Comparison of ENCODE assay signal across 15 cellular contexts in genomic region chr14:34640826-34641225, GRCh38. TPM values are rescaled to one million over a fixed set of nuclear protein-coding genes. Genes with fewer than 3 reads are reported as not detected.
DNase-seq lines count a peak whose midpoint lies in the region; ATAC-seq and TF ChIP-seq lines count a peak whose summit lies in the region.
"Had no signal": no experiment of that assay in that cellular context is flagged by ENCODE, and none has a peak within 500 bp of the region (broad histone marks: within the 10 kb centered on the region; RNA-seq: fewer than 3 reads in every experiment).

No MANE protein-coding gene starts in this region.

- H3K9ac ChIP-seq in HCT116 (ENCODE audit: low read length) (no peak overlapping the region), trophoblast cell (ENCODE audit: low read length) (no peak overlapping the region)
- H3K9ac ChIP-seq: BLaER1 treated with 17β-estradiol and CSF1 and Interleukin-3, amounts not matched to agents 10 nM and 100 nM; GM23248 had no signal

- no peak overlapping the region for H2AK5ac ChIP-seq in trophoblast cell (ENCODE audit: low read length)

- POLR2A ChIA-PET in HCT116 (lab: Charles Lee) = no interaction called here

- peaks cover 2% of the 10 kb centered on the region for H3K79me1 ChIP-seq in trophoblast cell (ENCODE audit: low read length)

- DNase-seq in HCT116 (ENCODE audit: low read depth, low spot score) = no peak
- DNase-seq in ascending aorta (ENCODE audit: low spot score in 2 of 2) = no peak
- peak; percentile 45 for DNase-seq in left kidney (ENCODE audit: low read depth, low spot score)
- DNase-seq in trophoblast cell = no peak
- no peak for DNase-seq in testis
- DNase-seq in NOMO-1 (lab: John Stamatoyannopoulos, UW; ENCODE audit: unreplicated experiment in 2 of 2) = no peak
- DNase-seq in iPS-NIHi7 (ENCODE audit: extremely low spot score) = no peak
- DNase-seq: 8988T; AML-193; CD4-positive, CD25-positive, alpha-beta regulatory T cell; DMS 273 treated with DMSO at 0.1 percent for 48 hours; GM23248; H7 had no signal

- no peak overlapping the region for H3K18ac ChIP-seq in trophoblast cell (ENCODE audit: low read length)

- no peak overlapping the region for H2BK120ac ChIP-seq in trophoblast cell (ENCODE audit: insufficient read depth, low read length, poor library complexity)

- H3K14ac ChIP-seq in trophoblast cell (ENCODE audit: low read length) = no peak overlapping the region

- peaks cover 0 to 15% of the 10 kb centered on the region in 2 experiments; a peak in 2 of 4 replicates for H3K4me1 ChIP-seq in HCT116 (ENCODE audit: control insufficient read depth in 1 of 2, insufficient read depth in 2 of 2, low read length in 2 of 2)
- peaks cover 0 to 4% of the 10 kb centered on the region in 2 donors for H3K4me1 ChIP-seq in ascending aorta
- H3K4me1 ChIP-seq in trophoblast cell (ENCODE audit: control insufficient read depth in 1 of 2, insufficient read depth in 2 of 2, low read length in 2 of 2) = peaks cover 2% of the 10 kb centered on the region in 2 experiments
- H3K4me1 ChIP-seq in testis = no peaks in the 10 kb centered on the region

- BruUV-seq in HCT116 (replicated peaks; lab: Mats Ljungman, UMichigan) = no TSS peak

- no peak overlapping the region for H3K4ac ChIP-seq in trophoblast cell (ENCODE audit: low read depth, low read length)

- H2AFZ ChIP-seq in HCT116 (ENCODE audit: low read depth, low read length, poor library complexity, severe bottlenecking) (peak overlapping the region; percentile 92), trophoblast cell (ENCODE audit: insufficient read depth, low read length, poor library complexity) (no peak overlapping the region)
- H2AFZ ChIP-seq: GM23248 had no signal

- no peak for TF ChIP-seq RAD21 in HCT116 (IDR thresholded peaks at IDR 0.05; ENCODE audit: low read depth)

- H2BK5ac ChIP-seq in trophoblast cell (ENCODE audit: low read depth, low read length, poor library complexity) = peak overlapping the region; percentile 49

- CTCF ChIA-PET in HCT116 (lab: Charles Lee) = interaction anchor here (1.0 to 1.6 kb wide), 2 partner anchors 8 to 125 kb away, joined by 3 read pairs; no protein-coding TSS in a partner anchor

- TF ChIP-seq POLR2A in HCT116 (IDR thresholded peaks at IDR 0.05; ENCODE audit: borderline replicate concordance, extremely low read depth, insufficient read depth, insufficient read length) (no peak), testis (IDR thresholded peaks at IDR 0.05) (no peak)

- TF ChIP-seq CTCF in HCT116 (IDR thresholded peaks at IDR 0.05 in 2 of 3, conservative IDR thresholded peaks at IDR 0.05 in 1 of 3; ENCODE audit: borderline replicate concordance in 1 of 3, insufficient read depth in 1 of 3, low read depth in 2 of 3, low read length in 2 of 3) (no peak), ascending aorta (IDR thresholded peaks at IDR 0.05) (no peak), testis (IDR thresholded peaks at IDR 0.05) (no peak)

- H3K9me3 ChIP-seq in HCT116 (ENCODE audit: control insufficient read depth in 1 of 2, insufficient read depth in 1 of 2, low read depth in 1 of 2, low read length in 2 of 2) = no peaks in the 10 kb centered on the region
- H3K9me3 ChIP-seq in ascending aorta = no peaks in the 10 kb centered on the region
- H3K9me3 ChIP-seq in trophoblast cell (ENCODE audit: insufficient read depth, low read depth, low read length) = no peaks in the 10 kb centered on the region
- no peaks in the 10 kb centered on the region for H3K9me3 ChIP-seq in testis
- H3K9me3 ChIP-seq: BLaER1 treated with 17β-estradiol and CSF1 and Interleukin-3, amounts not matched to agents 10 nM and 100 nM had no signal

- no peaks in the 10 kb centered on the region for H4K20me1 ChIP-seq in HCT116 (ENCODE audit: insufficient read depth)
- H4K20me1 ChIP-seq: BLaER1 treated with 17β-estradiol and CSF1 and Interleukin-3, amounts not matched to agents 10 nM and 100 nM had no signal

- intact Hi-C loops in HCT116 (cut with micrococcal nuclease) = no loop called here
- intact Hi-C loops in ascending aorta (cut with DNase I) = no loop called here
- intact Hi-C loops in testis (cut with DNase I; ENCODE audit: low total_unique reads) = no loop called here

- RAD21 ChIA-PET in HCT116 (lab: Charles Lee; ENCODE audit: low non-redundant PET in 1 of 2, low total read pairs in 2 of 2, uncharacterized antibody in 2 of 2, unreplicated experiment in 2 of 2) = no interaction called here

- no peak overlapping the region for H4K91ac ChIP-seq in trophoblast cell (ENCODE audit: low read depth, low read length)

- no CpG with 5 or more reads among the region's 1 CpG for WGBS in trophoblast cell (ENCODE audit: extremely low coverage, insufficient coverage, insufficient read length)
- 57 to 81% methylated on average over 1 of the region's 1 CpG for WGBS in testis, 2 donors

- no peaks in the 10 kb centered on the region for H3K9me2 ChIP-seq in HCT116 (ENCODE audit: insufficient read depth)

- ATAC-seq in HCT116 = no peak
- ATAC-seq: GM12878 had no signal

- H3K4me2 ChIP-seq in HCT116 (ENCODE audit: low read length) (peak overlapping the region; percentile 48), trophoblast cell (ENCODE audit: low read length) (no peak overlapping the region)

- H3K4me3 ChIP-seq in HCT116 (replicated peaks in 1 of 2; ENCODE audit: low read depth in 1 of 2, low read length in 2 of 2) (no peak overlapping the region), ascending aorta (no peak overlapping the region), trophoblast cell (ENCODE audit: low read depth, low read length) (no peak overlapping the region), testis (no peak overlapping the region)
- H3K4me3 ChIP-seq: BLaER1 treated with 17β-estradiol and CSF1 and Interleukin-3, amounts not matched to agents 10 nM and 100 nM; GM12878; GM23248 had no signal

- H3K27ac ChIP-seq in HCT116 (ENCODE audit: low read depth, low read length) (no peak overlapping the region), ascending aorta (peak overlapping the region; percentile 15 to 50), trophoblast cell (ENCODE audit: low read depth, low read length) (no peak overlapping the region), testis (no peak overlapping the region)
- H3K27ac ChIP-seq: BLaER1 treated with 17β-estradiol and CSF1 and Interleukin-3, amounts not matched to agents 10 nM and 100 nM; GM23248 had no signal

- H3K23ac ChIP-seq in trophoblast cell (ENCODE audit: low read length) = no peak overlapping the region

- no peaks in the 10 kb centered on the region for H3K79me2 ChIP-seq in HCT116 (ENCODE audit: insufficient read depth, low read length)
- H3K79me2 ChIP-seq in trophoblast cell (ENCODE audit: control insufficient read depth, insufficient read depth, low read length, poor library complexity) = no peaks in the 10 kb centered on the region

- no peak overlapping the region for H4K12ac ChIP-seq in trophoblast cell (ENCODE audit: low read depth, low read length)

- no peak overlapping the region for H2BK12ac ChIP-seq in trophoblast cell (ENCODE audit: low read length)

- H3K27me3 ChIP-seq in HCT116 (ENCODE audit: insufficient read depth, low read length) = no peaks in the 10 kb centered on the region
- no peaks in the 10 kb centered on the region for H3K27me3 ChIP-seq in ascending aorta
- H3K27me3 ChIP-seq in trophoblast cell (ENCODE audit: insufficient read depth, low read length) = no peaks in the 10 kb centered on the region
- H3K27me3 ChIP-seq in testis = no peaks in the 10 kb centered on the region
- H3K27me3 ChIP-seq: BLaER1 treated with 17β-estradiol and CSF1 and Interleukin-3, amounts not matched to agents 10 nM and 100 nM had no signal

- H4K8ac ChIP-seq in trophoblast cell (ENCODE audit: low read depth, low read length) = no peak overlapping the region

- no peaks in the 10 kb centered on the region for H3K36me3 ChIP-seq in HCT116 (ENCODE audit: control insufficient read depth in 1 of 2, insufficient read depth in 2 of 2, low read length in 2 of 2)
- no peaks in the 10 kb centered on the region for H3K36me3 ChIP-seq in ascending aorta
- no peaks in the 10 kb centered on the region for H3K36me3 ChIP-seq in trophoblast cell (ENCODE audit: control insufficient read depth in 1 of 2, insufficient read depth in 2 of 2, low read length in 2 of 2)
- H3K36me3 ChIP-seq in testis (ENCODE audit: low read depth, missing control alignments) = no peaks in the 10 kb centered on the region
- H3K36me3 ChIP-seq: BLaER1 treated with 17β-estradiol and CSF1 and Interleukin-3, amounts not matched to agents 10 nM and 100 nM had no signal

TF ChIP-seq in HCT116, 20 proteins besides CTCF, POLR2A, EP300 and RAD21 (continues in another document):
- TF ChIP-seq EZH2phosphoT487 (IDR thresholded peaks at IDR 0.05; ENCODE audit: borderline replicate concordance) (no peak), ZNF274 (IDR thresholded peaks at IDR 0.05; ENCODE audit: low read depth, low read length) (no peak), TCF7L2 (IDR thresholded peaks at IDR 0.05; ENCODE audit: borderline replicate concordance, extremely low read depth, insufficient read depth, insufficient read length) (no peak), CEBPB (IDR thresholded peaks at IDR 0.05; ENCODE audit: low read depth) (no peak), FOSL1 (IDR thresholded peaks at IDR 0.05; ENCODE audit: low read depth) (no peak), EGR1 (IDR thresholded peaks at IDR 0.05; ENCODE audit: low read depth) (no peak), ZBTB33 (IDR thresholded peaks at IDR 0.05; ENCODE audit: extremely low read depth, insufficient replicate concordance, low read length) (no peak), EZH2 (IDR thresholded peaks at IDR 0.05) (no peak)
- TF ChIP-seq, protein P1, sequence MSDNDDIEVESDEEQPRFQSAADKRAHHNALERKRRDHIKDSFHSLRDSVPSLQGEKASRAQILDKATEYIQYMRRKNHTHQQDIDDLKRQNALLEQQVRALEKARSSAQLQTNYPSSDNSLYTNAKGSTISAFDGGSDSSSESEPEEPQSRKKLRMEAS (IDR thresholded peaks at IDR 0.05) = no peak

RNA-seq across cellular contexts. Expression of gene SNX6, which starts 10.9 kb away (rescaled TPM):
- total RNA-seq in HCT116 (2021; ENCODE audit: unreplicated experiment) (73.4 TPM), ascending aorta (25.3 TPM), testis (100 to 1,000 TPM; 105 to 123 TPM)
- 25.4 and 43.2 TPM in 2 replicates for polyA plus RNA-seq in HCT116 (2012)
- polyA plus RNA-seq in trophoblast cell (2013) = 69.9 and 73.3 TPM in 2 replicates
- 74.8 TPM for polyA plus RNA-seq in testis (ENCODE audit: insufficient read depth, low read depth, low replicate concordance)

Comparison
In these comparisons a context has a peak if more than half of its experiments do, and no peak if none do; other contexts are left out.
1. H3K27ac ChIP-seq: peak in ascending aorta (2 of 2); none in HCT116 (single experiment), trophoblast cell (single experiment) and testis (0 of 2).